ENCODE assay signal across 10 cellular contexts in the genomic region with DNA sequence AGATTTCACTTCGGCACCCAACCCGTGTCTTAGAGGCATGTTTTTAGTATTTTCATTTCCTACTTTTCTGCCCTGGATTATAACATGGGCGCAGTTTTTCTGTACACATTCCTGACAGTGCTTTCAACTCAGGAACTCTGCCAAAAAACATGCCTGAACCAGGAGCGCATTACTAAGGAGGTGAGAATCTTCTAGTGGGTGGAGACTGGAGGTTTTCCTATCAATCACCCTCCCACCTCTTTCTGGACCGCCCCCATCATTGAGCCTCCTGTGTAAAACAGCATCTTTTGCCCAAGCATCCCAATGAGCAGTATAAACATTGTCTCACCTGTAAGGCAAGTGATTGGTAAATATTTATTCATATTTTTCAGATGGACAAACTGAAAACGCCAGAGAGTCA. TPM values are rescaled to one million over a fixed set of nuclear protein-coding genes. Genes with fewer than 3 reads are reported as not detected.
DNase-seq lines count a peak whose midpoint lies in the region; ATAC-seq and TF ChIP-seq lines count a peak whose summit lies in the region.
"Had no signal": no experiment of that assay in that cellular context is flagged by ENCODE, and none has a peak within 500 bp of the region (broad histone marks: within the 10 kb centered on the region; RNA-seq: fewer than 3 reads in every experiment).

No MANE protein-coding gene starts in this region.

- TF ChIP-seq CTCF in psoas muscle (IDR thresholded peaks at IDR 0.05): no peak

- 90% methylated on average over 6 of the region's 6 CpGs for WGBS in psoas muscle, 3 donors

- no peak overlapping the region for H3K4me3 ChIP-seq in psoas muscle

- H3K36me3 Mint-ChIP-seq in central memory CD8-positive, alpha-beta T cell (ENCODE audit: insufficient read depth): peaks cover 62% of the 10 kb centered on the region
- H3K36me3 Mint-ChIP-seq in natural killer cell treated with Interleukin-12 subunit alpha and Interleukin-12 subunit beta and Interleukin-15 and Interleukin-18, amount 100 ng/mL, for 72 hours: peaks cover 52% of the 10 kb centered on the region

- no peaks in the 10 kb centered on the region for H3K9me3 Mint-ChIP-seq in central memory CD8-positive, alpha-beta T cell
- H3K9me3 Mint-ChIP-seq in natural killer cell treated with Interleukin-12 subunit alpha and Interleukin-12 subunit beta and Interleukin-15 and Interleukin-18, amount 100 ng/mL, for 72 hours: no peaks in the 10 kb centered on the region

- no peaks in the 10 kb centered on the region for H3K27me3 Mint-ChIP-seq in central memory CD8-positive, alpha-beta T cell
- no peaks in the 10 kb centered on the region for H3K27me3 Mint-ChIP-seq in natural killer cell treated with Interleukin-12 subunit alpha and Interleukin-12 subunit beta and Interleukin-15 and Interleukin-18, amount 100 ng/mL, for 72 hours

- H3K4me1 Mint-ChIP-seq in central memory CD8-positive, alpha-beta T cell: peaks cover 87% of the 10 kb centered on the region
- H3K4me1 Mint-ChIP-seq in natural killer cell treated with Interleukin-12 subunit alpha and Interleukin-12 subunit beta and Interleukin-15 and Interleukin-18, amount 100 ng/mL, for 72 hours (ENCODE audit: low read depth in 2 of 2): peaks cover 55 to 59% of the 10 kb centered on the region in 2 donors

- DNase-seq in Daoy (ENCODE audit: low read depth) (peak; percentile 41), NCI-H1105 treated with DMSO at 0.1 percent for 48 hours (lab: John Stamatoyannopoulos, UW) (peak; percentile 39), NCI-H2081 (lab: John Stamatoyannopoulos, UW) (no peak), psoas muscle (no peak), cerebellum (ENCODE audit: low spot score) (no peak)
- DNase-seq in central memory CD8-positive, alpha-beta T cell (ENCODE audit: low spot score in 2 of 2): no peak
- no peak for DNase-seq in natural killer cell treated with Interleukin-12 subunit alpha and Interleukin-12 subunit beta and Interleukin-15 and Interleukin-18, amount 100 ng/mL, for 72 hours (ENCODE audit: low spot score)
- DNase-seq: NK-92 treated with Interleukin-12 subunit alpha and Interleukin-12 subunit beta, amount 100 ng/mL, for 24 hours; WERI-Rb-1 had no signal

- no peak overlapping the region for H3K4me3 Mint-ChIP-seq in central memory CD8-positive, alpha-beta T cell
- H3K4me3 Mint-ChIP-seq in natural killer cell treated with Interleukin-12 subunit alpha and Interleukin-12 subunit beta and Interleukin-15 and Interleukin-18, amount 100 ng/mL, for 72 hours: no peak overlapping the region

- ATAC-seq in central memory CD8-positive, alpha-beta T cell (replicated peaks; ENCODE audit: extremely low read depth, poor library complexity, severe bottlenecking): no peak
- no peak for ATAC-seq in natural killer cell treated with Interleukin-12 subunit alpha and Interleukin-12 subunit beta and Interleukin-15 and Interleukin-18, amount 100 ng/mL, for 72 hours
- ATAC-seq in GM19324 (IDR thresholded peaks at IDR 0.05; ENCODE audit: low FRiP score, unreplicated experiment) (no peak), psoas muscle (no peak)

- no peaks in the 10 kb centered on the region for H3K27me3 ChIP-seq in psoas muscle (ENCODE audit: insufficient read depth in 3 of 3, low read length in 2 of 3)

- intact Hi-C loops in psoas muscle (cut with DNase I): no loop called here

- peaks cover 12 to 89% of the 10 kb centered on the region in 2 donors for H3K36me3 ChIP-seq in psoas muscle (ENCODE audit: insufficient read depth in 1 of 2, low read depth in 1 of 2)

- H3K9me3 ChIP-seq in psoas muscle: no peaks in the 10 kb centered on the region

- H3K27ac ChIP-seq in psoas muscle: no peak overlapping the region
- H3K27ac ChIP-seq: WERI-Rb-1 had no signal

- peak overlapping the region; percentile 57 for H3K27ac Mint-ChIP-seq in central memory CD8-positive, alpha-beta T cell (ENCODE audit: low read depth)
- peak overlapping the region; percentile 77 to 90 for H3K27ac Mint-ChIP-seq in natural killer cell treated with Interleukin-12 subunit alpha and Interleukin-12 subunit beta and Interleukin-15 and Interleukin-18, amount 100 ng/mL, for 72 hours

- H3K4me1 ChIP-seq in psoas muscle: no peaks in the 10 kb centered on the region

RNA-seq across cellular contexts. Expression of a gene that starts 53.2 kb away (rescaled TPM):
- total RNA-seq in Daoy (2014; rRNA removed; shearing (Covaris generic)): 153 and 156 TPM in 2 replicates
- total RNA-seq in natural killer cell treated with Interleukin-12 subunit alpha and Interleukin-12 subunit beta and Interleukin-15 and Interleukin-18, amount 100 ng/mL, for 72 hours: 10 to 100 TPM; 61.7 to 67.6 TPM
- total RNA-seq in psoas muscle (10 to 100 TPM; 16.5 to 39.8 (median 19.6) TPM), cerebellum (30.2 TPM)
- 10 to 100 TPM; 21.4 to 47.5 (median 43.3) TPM for polyA plus RNA-seq in psoas muscle

Comparison
In these comparisons a context has a peak if more than half of its experiments do, and no peak if none do; other contexts are left out.
1. DNase-seq: peak in Daoy (single experiment) and NCI-H1105 treated with DMSO at 0.1 percent for 48 hours (single experiment); none in central memory CD8-positive, alpha-beta T cell (0 of 2), natural killer cell treated with Interleukin-12 subunit alpha and Interleukin-12 subunit beta and Interleukin-15 and Interleukin-18, amount 100 ng/mL, for 72 hours (single experiment), NCI-H2081 (0 of 2), psoas muscle (0 of 2) and cerebellum (single experiment).